24 cellular contexts compared by ENCODE assay signal in the genomic region with DNA sequence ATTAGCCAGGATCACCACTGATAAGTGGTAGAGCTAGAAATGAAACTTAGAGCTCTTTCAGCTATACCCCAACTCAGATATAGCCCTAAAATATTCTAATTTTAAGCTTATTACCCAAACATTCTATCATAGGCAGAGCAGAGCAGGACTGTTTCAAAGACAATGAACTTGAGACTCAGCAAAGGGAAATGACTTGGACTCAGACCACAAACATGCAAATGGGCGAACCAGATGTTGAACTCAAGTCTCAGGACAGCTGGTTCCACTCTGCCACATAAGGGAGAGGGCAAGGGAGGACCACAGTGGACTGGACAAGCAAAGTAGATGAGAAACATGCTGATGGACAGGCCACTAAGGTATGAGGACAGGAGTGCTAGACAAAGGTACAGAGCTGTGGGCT.
DNase-seq lines count a peak whose midpoint lies in the region; ATAC-seq and TF ChIP-seq lines count a peak whose summit lies in the region.
"Had no signal": no experiment of that assay in that cellular context is flagged by ENCODE, and none has a peak within 500 bp of the region (broad histone marks: within the 10 kb centered on the region; RNA-seq: fewer than 3 reads in every experiment).

No MANE protein-coding gene starts in this region.

- no peak for TF ChIP-seq CTCF in esophagus squamous epithelium (IDR thresholded peaks at IDR 0.05)

- H3K4me1 ChIP-seq in esophagus squamous epithelium, result no peaks in the 10 kb centered on the region
- H3K4me1 ChIP-seq: parathyroid adenoma, Peyer's patch, right atrium auricular region, spleen, suprapubic skin had no signal

- H3K27me3 ChIP-seq in esophagus squamous epithelium, result no peaks in the 10 kb centered on the region
- H3K27me3 ChIP-seq: dorsolateral prefrontal cortex, Peyer's patch, right atrium auricular region, spleen, suprapubic skin had no signal

- ATAC-seq in GM19324 (IDR thresholded peaks at IDR 0.05; ENCODE audit: low FRiP score, unreplicated experiment) (peak; percentile 72), GM21723 (IDR thresholded peaks at IDR 0.05; ENCODE audit: unreplicated experiment) (peak; percentile 52), HG03354 (IDR thresholded peaks at IDR 0.05; ENCODE audit: poor library complexity, severe bottlenecking, unreplicated experiment) (peak; percentile 69), GM18868 (IDR thresholded peaks at IDR 0.05; ENCODE audit: unreplicated experiment) (no peak)
- peak; percentile 31 for ATAC-seq in stimulated activated effector memory CD8-positive, alpha-beta T cell treated with anti-CD3 and anti-CD28 coated beads, Interleukin-12 subunit alpha, Interleukin-12 subunit beta, amount 100 ng/mL, for 72 hours
- ATAC-seq: activated CD4-positive, CD25-positive, alpha-beta regulatory T cell treated with anti-CD3 and anti-CD28 coated beads, Interleukin-2, amount 50 U/mL, for 24 hours; stimulated activated naive B cell treated with anti-CD40 and anti-IgM and Interleukin-4, amounts not matched to agents 10 μg/mL and 1 μg/mL and 100 μg/mL, for 72 hours had no signal

- 36 to 54% methylated on average over 1 of the region's 1 CpG for WGBS in esophagus squamous epithelium, 2 donors

- no peak for DNase-seq in stimulated activated effector memory CD8-positive, alpha-beta T cell treated with anti-CD3 and anti-CD28 coated beads, Interleukin-12 subunit alpha, Interleukin-12 subunit beta, amount 100 ng/mL, for 72 hours (ENCODE audit: low spot score in 2 of 2)
- DNase-seq in esophagus squamous epithelium (lab: John Stamatoyannopoulos, UW), result no peak
- no peak for DNase-seq in stimulated activated CD4-positive, alpha-beta T cell treated with anti-CD3 and anti-CD28 coated beads, Interleukin-4, amount 100 ng/mL, for 1 hour
- DNase-seq: activated CD4-positive, alpha-beta memory T cell treated with anti-CD3 and anti-CD28 coated beads, Interleukin-2, amount 10 ng/mL, durations not matched to agents 7 days and 5 days; activated naive CD8-positive, alpha-beta T cell treated with anti-CD3 and anti-CD28 coated beads, Interleukin-2, amount 10 ng/mL, durations not matched to agents 7 days and 5 days; CD4-positive, CD25-positive, alpha-beta regulatory T cell; cerebellar nuclear complex; dorsolateral prefrontal cortex; islet precursor cell; KG1; NCI-H2171; NCI-H524; Peyer's patch; spleen; stimulated activated CD4-positive, alpha-beta T cell treated with anti-CD3 and anti-CD28 coated beads, Interleukin-2, amount 100 ng/mL, for 48 hours; stimulated activated naive B cell treated with anti-CD40 and anti-IgM and Interleukin-4, amounts not matched to agents 10 μg/mL and 1 μg/mL and 100 μg/mL, for 72 hours had no signal

- no peaks in the 10 kb centered on the region for H3K9me3 Mint-ChIP-seq in stimulated activated effector memory CD8-positive, alpha-beta T cell treated with anti-CD3 and anti-CD28 coated beads, Interleukin-12 subunit alpha, Interleukin-12 subunit beta, amount 100 ng/mL, for 72 hours
- H3K9me3 Mint-ChIP-seq: activated CD4-positive, alpha-beta memory T cell treated with anti-CD3 and anti-CD28 coated beads, Interleukin-2, amount 10 ng/mL, durations not matched to agents 7 days and 5 days; activated naive CD8-positive, alpha-beta T cell treated with anti-CD3 and anti-CD28 coated beads, Interleukin-2, amount 10 ng/mL, durations not matched to agents 7 days and 5 days; CD4-positive, CD25-positive, alpha-beta regulatory T cell; stimulated activated naive B cell treated with anti-CD40 and anti-IgM and Interleukin-4, amounts not matched to agents 10 μg/mL and 1 μg/mL and 100 μg/mL, for 72 hours had no signal

- no peaks in the 10 kb centered on the region for H3K36me3 Mint-ChIP-seq in stimulated activated effector memory CD8-positive, alpha-beta T cell treated with anti-CD3 and anti-CD28 coated beads, Interleukin-12 subunit alpha, Interleukin-12 subunit beta, amount 100 ng/mL, for 72 hours
- H3K36me3 Mint-ChIP-seq: activated naive CD8-positive, alpha-beta T cell treated with anti-CD3 and anti-CD28 coated beads, Interleukin-2, amount 10 ng/mL, durations not matched to agents 7 days and 5 days; CD4-positive, CD25-positive, alpha-beta regulatory T cell; stimulated activated naive B cell treated with anti-CD40 and anti-IgM and Interleukin-4, amounts not matched to agents 10 μg/mL and 1 μg/mL and 100 μg/mL, for 72 hours had no signal

- no peak overlapping the region for H3K27ac Mint-ChIP-seq in stimulated activated effector memory CD8-positive, alpha-beta T cell treated with anti-CD3 and anti-CD28 coated beads, Interleukin-12 subunit alpha, Interleukin-12 subunit beta, amount 100 ng/mL, for 72 hours
- H3K27ac Mint-ChIP-seq: activated CD4-positive, alpha-beta memory T cell treated with anti-CD3 and anti-CD28 coated beads, Interleukin-2, amount 10 ng/mL, durations not matched to agents 7 days and 5 days; activated naive CD8-positive, alpha-beta T cell treated with anti-CD3 and anti-CD28 coated beads, Interleukin-2, amount 10 ng/mL, durations not matched to agents 7 days and 5 days; CD4-positive, CD25-positive, alpha-beta regulatory T cell; stimulated activated naive B cell treated with anti-CD40 and anti-IgM and Interleukin-4, amounts not matched to agents 10 μg/mL and 1 μg/mL and 100 μg/mL, for 72 hours had no signal

- no peak overlapping the region for H3K4me3 Mint-ChIP-seq in stimulated activated effector memory CD8-positive, alpha-beta T cell treated with anti-CD3 and anti-CD28 coated beads, Interleukin-12 subunit alpha, Interleukin-12 subunit beta, amount 100 ng/mL, for 72 hours
- H3K4me3 Mint-ChIP-seq: activated CD4-positive, alpha-beta memory T cell treated with anti-CD3 and anti-CD28 coated beads, Interleukin-2, amount 10 ng/mL, durations not matched to agents 7 days and 5 days; activated naive CD8-positive, alpha-beta T cell treated with anti-CD3 and anti-CD28 coated beads, Interleukin-2, amount 10 ng/mL, durations not matched to agents 7 days and 5 days; CD4-positive, CD25-positive, alpha-beta regulatory T cell; stimulated activated naive B cell treated with anti-CD40 and anti-IgM and Interleukin-4, amounts not matched to agents 10 μg/mL and 1 μg/mL and 100 μg/mL, for 72 hours had no signal

- TF ChIP-seq POLR2A in esophagus squamous epithelium (IDR thresholded peaks at IDR 0.05), result no peak

- no peaks in the 10 kb centered on the region for H3K9me3 ChIP-seq in esophagus squamous epithelium
- H3K9me3 ChIP-seq: Peyer's patch, right atrium auricular region, spleen, suprapubic skin had no signal

- no peaks in the 10 kb centered on the region for H3K36me3 ChIP-seq in esophagus squamous epithelium
- H3K36me3 ChIP-seq: Peyer's patch, right atrium auricular region, spleen, suprapubic skin had no signal

- H3K4me3 ChIP-seq in esophagus squamous epithelium, result no peak overlapping the region
- H3K4me3 ChIP-seq: dorsolateral prefrontal cortex, Peyer's patch, right atrium auricular region, spleen, suprapubic skin had no signal

- intact Hi-C loops in esophagus squamous epithelium (cut with DNase I), result no loop called here

- H3K27ac ChIP-seq in esophagus squamous epithelium, result no peak overlapping the region
- H3K27ac ChIP-seq: dorsolateral prefrontal cortex, parathyroid adenoma, Peyer's patch, right atrium auricular region, spleen, suprapubic skin had no signal

- no peaks in the 10 kb centered on the region for H3K4me1 Mint-ChIP-seq in stimulated activated effector memory CD8-positive, alpha-beta T cell treated with anti-CD3 and anti-CD28 coated beads, Interleukin-12 subunit alpha, Interleukin-12 subunit beta, amount 100 ng/mL, for 72 hours
- H3K4me1 Mint-ChIP-seq: activated CD4-positive, alpha-beta memory T cell treated with anti-CD3 and anti-CD28 coated beads, Interleukin-2, amount 10 ng/mL, durations not matched to agents 7 days and 5 days; activated naive CD8-positive, alpha-beta T cell treated with anti-CD3 and anti-CD28 coated beads, Interleukin-2, amount 10 ng/mL, durations not matched to agents 7 days and 5 days; CD4-positive, CD25-positive, alpha-beta regulatory T cell; stimulated activated naive B cell treated with anti-CD40 and anti-IgM and Interleukin-4, amounts not matched to agents 10 μg/mL and 1 μg/mL and 100 μg/mL, for 72 hours had no signal
